In genomic region chr10:29481906-29482440, GRCh38 we compare ENCODE assay signal across 13 cellular contexts.
A peak's percentile ranks its signal among the peaks of the same experiment; 100 is the strongest.
DNase-seq lines count a peak whose midpoint lies in the region; ATAC-seq and TF ChIP-seq lines count a peak whose summit lies in the region.
"Had no signal": no experiment of that assay in that cellular context is flagged by ENCODE, and none has a peak within 500 bp of the region (broad histone marks: within the 10 kb centered on the region; RNA-seq: fewer than 3 reads in every experiment).

No MANE protein-coding gene starts in this region.

- no peak overlapping the region for H2BK5ac ChIP-seq in mesenchymal stem cell (ENCODE audit: low read depth, low read length, poor library complexity, severe bottlenecking)

- no peaks in the 10 kb centered on the region for H3K36me3 ChIP-seq in A673 (ENCODE audit: insufficient read depth, low read length, poor library complexity, severe bottlenecking)
- peaks cover 6% of the 10 kb centered on the region for H3K36me3 ChIP-seq in Caco-2 (ENCODE audit: control insufficient read depth, insufficient read depth, low read length)
- H3K36me3 ChIP-seq in adrenal gland (replicated peaks in 1 of 2): peaks cover 0 to 20% of the 10 kb centered on the region in 2 donors
- H3K36me3 ChIP-seq in mesenchymal stem cell (ENCODE audit: control insufficient read depth in 1 of 2, insufficient read depth in 2 of 2, low read depth in 1 of 2, low read length in 2 of 2): peaks cover 24 to 97% of the 10 kb centered on the region in 2 experiments

- intact Hi-C loops in A673 (cut with micrococcal nuclease; ENCODE audit: unreplicated experiment) (loop anchor here (5.0 kb wide), 1 partner anchor 35 kb away; no protein-coding TSS in a partner anchor), Caco-2 (cut with micrococcal nuclease; ENCODE audit: unreplicated experiment) (no loop called here), adrenal gland (cut with DNase I) (no loop called here)

- H3K18ac ChIP-seq in mesenchymal stem cell (ENCODE audit: low read depth in 1 of 2, low read length in 2 of 2): no peak overlapping the region

- H2AK5ac ChIP-seq in mesenchymal stem cell (ENCODE audit: low read length, severe bottlenecking): peak overlapping the region; percentile 74

- no TSS peak for BruUV-seq in A673 (replicated peaks; lab: Mats Ljungman, UMichigan)
- no TSS peak for BruUV-seq in Caco-2 (replicated peaks; lab: Mats Ljungman, UMichigan)

- no peaks in the 10 kb centered on the region for H3K9me3 Mint-ChIP-seq in Caco-2 (ENCODE audit: unreplicated experiment)
- no peaks in the 10 kb centered on the region for H3K9me3 Mint-ChIP-seq in activated T-cell treated with anti-CD3 and anti-CD28 coated beads, Interleukin-2, amount 50 U/mL, for 4 hours

- no peak overlapping the region for H3K23ac ChIP-seq in mesenchymal stem cell (ENCODE audit: low read length in 2 of 2)

- DNase-seq in A673 (ENCODE audit: low spot score) (no peak), Caco-2 (no peak), adrenal gland (peak in 5 of 7 donors; percentile 48 to 75 (median 70)), mesenchymal stem cell (no peak), NCI-H1417 treated with DMSO at 0.1 percent for 48 hours (lab: John Stamatoyannopoulos, UW) (no peak), NCI-H2196 treated with DMSO at 0.1 percent for 48 hours (lab: John Stamatoyannopoulos, UW; ENCODE audit: unreplicated experiment) (no peak)
- DNase-seq in activated naive CD4-positive, alpha-beta T cell treated with Interleukin-2 at 50 U/mL for 16 hours: no peak
- no peak for DNase-seq in activated T-cell treated with anti-CD3 and anti-CD28 coated beads, Interleukin-2, amount 50 U/mL, for 4 hours
- DNase-seq: AML-193, NCI-H2029, NCI-H446 treated with DMSO at 0.1 percent for 48 hours, pancreas, tibial artery had no signal

- H3K4me1 ChIP-seq in A673 (ENCODE audit: insufficient read depth, low read length, poor library complexity, severe bottlenecking): peaks cover 71% of the 10 kb centered on the region
- no peaks in the 10 kb centered on the region for H3K4me1 ChIP-seq in Caco-2
- peaks cover 13 to 23% of the 10 kb centered on the region in 2 donors for H3K4me1 ChIP-seq in adrenal gland (replicated peaks in 1 of 2)
- peaks cover 36% of the 10 kb centered on the region for H3K4me1 ChIP-seq in mesenchymal stem cell (ENCODE audit: control insufficient read depth, insufficient read depth, low read depth, low read length)
- H3K4me1 ChIP-seq: pancreas had no signal

- H3K27ac ChIP-seq in A673 (ENCODE audit: low read depth, low read length, poor library complexity, severe bottlenecking): peak overlapping the region; percentile 98
- H3K27ac ChIP-seq in adrenal gland: peak overlapping the region in 3 of 5 donors; percentile 24 to 59 (median 48)
- peak overlapping the region; percentile 82 for H3K27ac ChIP-seq in mesenchymal stem cell (ENCODE audit: low read length, poor library complexity, severe bottlenecking)
- H3K27ac ChIP-seq: pancreas had no signal

- H3K36me3 Mint-ChIP-seq in Caco-2 (ENCODE audit: insufficient read depth, unreplicated experiment): peaks cover 90% of the 10 kb centered on the region
- peaks cover 40% of the 10 kb centered on the region for H3K36me3 Mint-ChIP-seq in activated T-cell treated with anti-CD3 and anti-CD28 coated beads, Interleukin-2, amount 50 U/mL, for 4 hours (ENCODE audit: insufficient read depth)

- H4K91ac ChIP-seq in mesenchymal stem cell (ENCODE audit: low read length): no peak overlapping the region

- no peak overlapping the region for H2AFZ ChIP-seq in mesenchymal stem cell (ENCODE audit: low read depth, low read length)

- H3K4me1 Mint-ChIP-seq in Caco-2 (ENCODE audit: low read depth, unreplicated experiment): no peaks in the 10 kb centered on the region
- peaks cover 12% of the 10 kb centered on the region for H3K4me1 Mint-ChIP-seq in activated T-cell treated with anti-CD3 and anti-CD28 coated beads, Interleukin-2, amount 50 U/mL, for 4 hours (ENCODE audit: low read depth)

- TF ChIP-seq CTCF in A673 (conservative IDR thresholded peaks at IDR 0.05; ENCODE audit: low read depth, low read length): no peak
- TF ChIP-seq CTCF in Caco-2 (IDR thresholded peaks at IDR 0.05; ENCODE audit: insufficient read depth in 1 of 2, low read depth in 1 of 2, low read length in 1 of 2, severe bottlenecking in 1 of 2, unreplicated experiment in 1 of 2): no peak
- TF ChIP-seq CTCF in adrenal gland (IDR thresholded peaks at IDR 0.05): peak in 1 of 6 experiments; percentile 6

- H3K4me3 Mint-ChIP-seq in Caco-2 (ENCODE audit: unreplicated experiment): no peak overlapping the region
- H3K4me3 Mint-ChIP-seq in activated T-cell treated with anti-CD3 and anti-CD28 coated beads, Interleukin-2, amount 50 U/mL, for 4 hours: no peak overlapping the region

- H3K79me1 ChIP-seq in mesenchymal stem cell (replicated peaks; ENCODE audit: low read length, poor library complexity, severe bottlenecking): peaks cover 6% of the 10 kb centered on the region

- no peak overlapping the region for H3K4ac ChIP-seq in mesenchymal stem cell (ENCODE audit: low read depth in 1 of 2, low read length in 2 of 2)

- no peak overlapping the region for H2BK12ac ChIP-seq in mesenchymal stem cell (ENCODE audit: low read length in 2 of 2)

- no peaks in the 10 kb centered on the region for H3K9me3 ChIP-seq in A673 (ENCODE audit: low read depth, low read length, poor library complexity, severe bottlenecking)
- no peaks in the 10 kb centered on the region for H3K9me3 ChIP-seq in Caco-2
- H3K9me3 ChIP-seq in adrenal gland (replicated peaks in 1 of 3): no peaks in the 10 kb centered on the region
- H3K9me3 ChIP-seq in mesenchymal stem cell (ENCODE audit: control insufficient read depth, low read length): no peaks in the 10 kb centered on the region
- H3K9me3 ChIP-seq: pancreas, tibial artery had no signal

- POLR2A ChIA-PET in A673 (lab: Charles Lee; ENCODE audit: low non-redundant PET) (no interaction called here), Caco-2 (lab: Charles Lee) (no interaction called here)

- peak overlapping the region; percentile 45 for H3K27ac Mint-ChIP-seq in Caco-2 (ENCODE audit: unreplicated experiment)

- CTCF ChIA-PET in A673 (lab: Charles Lee): interaction anchor here (0.6 to 2.1 kb wide), 4 partner anchors 14 to 1601 kb away, joined by 3 to 9 read pairs (median 6); no protein-coding TSS in a partner anchor
- CTCF ChIA-PET in Caco-2 (lab: Charles Lee): interaction anchor here (1.2 kb wide), 1 partner anchor 18 kb away, joined by 3 read pairs; no protein-coding TSS in a partner anchor

- no peak overlapping the region for H3K9ac ChIP-seq in mesenchymal stem cell (ENCODE audit: low read length)

- H3K27me3 ChIP-seq in A673 (replicated peaks; ENCODE audit: insufficient read depth, low read depth, low read length, poor library complexity): no peaks in the 10 kb centered on the region
- no peaks in the 10 kb centered on the region for H3K27me3 ChIP-seq in Caco-2 (replicated peaks; ENCODE audit: control insufficient read depth, insufficient read depth, low read length)
- no peaks in the 10 kb centered on the region for H3K27me3 ChIP-seq in adrenal gland
- no peaks in the 10 kb centered on the region for H3K27me3 ChIP-seq in mesenchymal stem cell (ENCODE audit: control insufficient read depth in 1 of 2, insufficient read depth in 1 of 2, low read length in 2 of 2)
- H3K27me3 ChIP-seq: pancreas, tibial artery had no signal

- no peak overlapping the region for H2BK15ac ChIP-seq in mesenchymal stem cell (ENCODE audit: low read depth, poor library complexity, severe bottlenecking)

- H3K4me3 ChIP-seq in A673 (ENCODE audit: low read depth, low read length, poor library complexity, severe bottlenecking) (no peak overlapping the region), Caco-2 (ENCODE audit: low read depth, low read length) (no peak overlapping the region), adrenal gland (no peak overlapping the region), mesenchymal stem cell (ENCODE audit: insufficient read depth in 1 of 2, low read depth in 1 of 2, low read length in 2 of 2) (no peak overlapping the region)
- H3K4me3 ChIP-seq: pancreas, tibial artery had no signal

- no peak overlapping the region for H3K14ac ChIP-seq in mesenchymal stem cell (ENCODE audit: low read length in 2 of 2)

- no peak for ATAC-seq in activated T-cell treated with anti-CD3 and anti-CD28 coated beads, Interleukin-2, amount 50 U/mL, for 4 hours

- H4K8ac ChIP-seq in mesenchymal stem cell (ENCODE audit: low read length): no peak overlapping the region

- WGBS in adrenal gland, 4 donors: 72 to 80% (median 78%) methylated on average over 5 of the region's 5 CpGs
- WGBS in mesenchymal stem cell: 100% methylated on average over 4 of the region's 5 CpGs

- no peaks in the 10 kb centered on the region for H3K27me3 Mint-ChIP-seq in Caco-2 (ENCODE audit: insufficient read depth, unreplicated experiment)
- H3K27me3 Mint-ChIP-seq in activated T-cell treated with anti-CD3 and anti-CD28 coated beads, Interleukin-2, amount 50 U/mL, for 4 hours (ENCODE audit: low read depth): no peaks in the 10 kb centered on the region

- H2BK120ac ChIP-seq in mesenchymal stem cell (ENCODE audit: low read depth, low read length): no peak overlapping the region

- H3K4me2 ChIP-seq in mesenchymal stem cell (ENCODE audit: low read length, poor library complexity, severe bottlenecking): no peak overlapping the region

- no peak for TF ChIP-seq POLR2A in adrenal gland (IDR thresholded peaks at IDR 0.05)

Comparison
In these comparisons a context has a peak if more than half of its experiments do, and no peak if none do; other contexts are left out.
1. DNase-seq: peak in adrenal gland (5 of 7); none in A673 (single experiment), Caco-2 (0 of 2), mesenchymal stem cell (single experiment), NCI-H1417 treated with DMSO at 0.1 percent for 48 hours (single experiment), NCI-H2196 treated with DMSO at 0.1 percent for 48 hours (single experiment), activated naive CD4-positive, alpha-beta T cell treated with Interleukin-2 at 50 U/mL for 16 hours (single experiment) and activated T-cell treated with anti-CD3 and anti-CD28 coated beads, Interleukin-2, amount 50 U/mL, for 4 hours (single experiment).
2. H3K27ac ChIP-seq: peak in every context shown above with its lines; median percentile 98 in A673; 82 in mesenchymal stem cell; 48 in adrenal gland.